9 cellular contexts compared by ENCODE assay signal in the genomic region with DNA sequence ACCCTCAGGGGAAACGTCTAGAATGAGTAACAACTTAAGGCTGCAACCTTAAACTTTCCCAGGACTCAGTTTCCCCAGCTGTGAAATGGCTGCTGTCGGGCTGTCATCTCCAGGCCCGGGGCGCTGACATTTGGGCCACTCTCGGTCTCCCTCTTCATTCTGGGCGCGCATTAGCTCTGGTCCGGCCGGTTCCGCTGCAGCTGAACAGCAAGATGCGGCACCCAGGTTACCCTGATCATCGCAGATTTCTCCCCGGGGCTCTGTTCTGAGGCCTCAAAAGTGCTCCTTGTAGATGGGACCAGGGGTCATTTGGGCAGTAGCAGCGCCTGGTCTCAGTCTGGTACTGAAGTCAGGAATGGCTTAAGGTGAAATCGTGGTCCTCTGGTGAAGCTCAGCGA. TPM values are rescaled to one million over a fixed set of nuclear protein-coding genes. Genes with fewer than 3 reads are reported as not detected.
DNase-seq lines count a peak whose midpoint lies in the region; ATAC-seq and TF ChIP-seq lines count a peak whose summit lies in the region.
"Had no signal": no experiment of that assay in that cellular context is flagged by ENCODE, and none has a peak within 500 bp of the region (broad histone marks: within the 10 kb centered on the region; RNA-seq: fewer than 3 reads in every experiment).

No MANE protein-coding gene starts in this region.

- peak overlapping the region; percentile 75 for H3K27ac Mint-ChIP-seq in CD8-positive, alpha-beta T cell

- H3K36me3 Mint-ChIP-seq in CD8-positive, alpha-beta T cell: peaks cover 5% of the 10 kb centered on the region

- CTCF ChIA-PET in CD8-positive, alpha-beta T cell (lab: Charles Lee): interaction anchor here (0.7 to 1.3 kb wide), 3 partner anchors 102 to 1103 kb away, joined by 3 to 4 read pairs (median 4); partner anchors contain the start of gene CFAP251

- intact Hi-C loops in CD8-positive, alpha-beta T cell (cut with DNase I, micrococcal nuclease): loop anchor here in 1 of 2 experiments (2.0 kb wide), 1 partner anchor 102 kb away; the partner anchor contains the start of gene CFAP251
- intact Hi-C loops in sciatic nerve (cut with DNase I) (no loop called here), prostate gland (cut with DNase I) (loop anchor here (5.0 kb wide), 1 partner anchor 58 kb away; no protein-coding TSS in a partner anchor)

- peaks cover 3% of the 10 kb centered on the region for H3K9me3 Mint-ChIP-seq in CD8-positive, alpha-beta T cell

- no peak for TF ChIP-seq CTCF in CD8-positive, alpha-beta T cell (IDR thresholded peaks at IDR 0.05)
- no peak for TF ChIP-seq CTCF in Loucy (conservative IDR thresholded peaks at IDR 0.05; ENCODE audit: low read length)
- TF ChIP-seq CTCF in neural cell (IDR thresholded peaks at IDR 0.05; ENCODE audit: poor library complexity, severe bottlenecking): no peak
- no peak for TF ChIP-seq CTCF in prostate gland (IDR thresholded peaks at IDR 0.05)

- no peak for TF ChIP-seq EP300 in neural cell (conservative IDR thresholded peaks at IDR 0.05; ENCODE audit: poor library complexity, severe bottlenecking)

- POLR2A ChIA-PET in CD8-positive, alpha-beta T cell (lab: Charles Lee): interaction anchor here (1.0 to 1.6 kb wide), 3 partner anchors 8 to 15 kb away, joined by 3 to 7 read pairs (median 3); no protein-coding TSS in a partner anchor

- no peaks in the 10 kb centered on the region for H3K9me3 ChIP-seq in CD8-positive, alpha-beta T cell (ENCODE audit: low read length)
- H3K9me3 ChIP-seq in Loucy (ENCODE audit: insufficient read depth, low read depth, low read length) (no peaks in the 10 kb centered on the region), duodenal mucosa (ENCODE audit: control insufficient read depth in 1 of 2, low read length in 2 of 2) (peaks cover 0 to 3% of the 10 kb centered on the region in 2 donors), neural cell (ENCODE audit: low read length) (no peaks in the 10 kb centered on the region), prostate gland (no peaks in the 10 kb centered on the region)

- H3K4me1 Mint-ChIP-seq in CD8-positive, alpha-beta T cell (ENCODE audit: low read depth): peaks cover 9% of the 10 kb centered on the region

- H3K4me1 ChIP-seq in CD8-positive, alpha-beta T cell (ENCODE audit: insufficient read depth, low read length): peaks cover 18% of the 10 kb centered on the region
- H3K4me1 ChIP-seq in Loucy (ENCODE audit: insufficient read depth, low read length, poor library complexity, severe bottlenecking): peaks cover 4% of the 10 kb centered on the region
- peaks cover 6 to 17% of the 10 kb centered on the region in 2 donors for H3K4me1 ChIP-seq in duodenal mucosa (ENCODE audit: control insufficient read depth in 1 of 2, insufficient read depth in 2 of 2, low read length in 2 of 2)
- peaks cover 8% of the 10 kb centered on the region for H3K4me1 ChIP-seq in prostate gland (replicated peaks)

- H3K9ac ChIP-seq in Loucy (ENCODE audit: low read depth, low read length, poor library complexity, severe bottlenecking) (peak overlapping the region; percentile 76), duodenal mucosa (ENCODE audit: low read depth in 1 of 2, low read length in 2 of 2) (peak overlapping the region in 1 of 2 donors; percentile 21), neural cell (ENCODE audit: low read length) (peak overlapping the region; percentile 69)

- TF ChIP-seq POLR2A in prostate gland (IDR thresholded peaks at IDR 0.05): no peak

- H3K79me2 ChIP-seq in Loucy (ENCODE audit: insufficient read depth, low read length) (peaks cover 43% of the 10 kb centered on the region), neural cell (replicated peaks; ENCODE audit: insufficient read depth, low read length) (peaks cover 32% of the 10 kb centered on the region)

- H3K9me2 ChIP-seq in Loucy (replicated peaks; ENCODE audit: low read depth, low read length) (no peaks in the 10 kb centered on the region), neural cell (ENCODE audit: insufficient read depth, low read length) (no peaks in the 10 kb centered on the region)

- WGBS in prostate gland: 46% methylated on average over 15 of the region's 16 CpGs

- peak overlapping the region; percentile 39 for H3K4me3 ChIP-seq in CD8-positive, alpha-beta T cell (ENCODE audit: low read depth, low read length)
- H3K4me3 ChIP-seq in Loucy (ENCODE audit: low read length, poor library complexity, severe bottlenecking): peak overlapping the region; percentile 75
- H3K4me3 ChIP-seq in duodenal mucosa (ENCODE audit: low read depth in 1 of 2, low read length in 2 of 2): peak overlapping the region; percentile 46 to 64
- peak overlapping the region; percentile 79 for H3K4me3 ChIP-seq in neural cell (ENCODE audit: low read length)
- peak overlapping the region in 1 of 2 donors; percentile 58 for H3K4me3 ChIP-seq in prostate gland

- H3K4me3 Mint-ChIP-seq in CD8-positive, alpha-beta T cell: peak overlapping the region; percentile 91

- no peaks in the 10 kb centered on the region for H3K36me3 ChIP-seq in CD8-positive, alpha-beta T cell (ENCODE audit: insufficient read depth, low read length)
- H3K36me3 ChIP-seq in Loucy (ENCODE audit: insufficient read depth, low read length): no peaks in the 10 kb centered on the region
- H3K36me3 ChIP-seq in duodenal mucosa (ENCODE audit: control insufficient read depth in 1 of 2, insufficient read depth in 2 of 2, low read length in 2 of 2): no peaks in the 10 kb centered on the region
- no peaks in the 10 kb centered on the region for H3K36me3 ChIP-seq in neural cell (ENCODE audit: insufficient read depth, low read length)
- H3K36me3 ChIP-seq in prostate gland: no peaks in the 10 kb centered on the region

- no peaks in the 10 kb centered on the region for H3K27me3 ChIP-seq in CD8-positive, alpha-beta T cell (ENCODE audit: insufficient read depth, low read length)
- no peaks in the 10 kb centered on the region for H3K27me3 ChIP-seq in Loucy (ENCODE audit: insufficient read depth, low read length, poor library complexity, severe bottlenecking)
- no peaks in the 10 kb centered on the region for H3K27me3 ChIP-seq in duodenal mucosa (ENCODE audit: control insufficient read depth in 1 of 2, insufficient read depth in 2 of 2, low read length in 2 of 2)
- no peaks in the 10 kb centered on the region for H3K27me3 ChIP-seq in neural cell (ENCODE audit: insufficient read depth, low read depth, low read length)
- H3K27me3 ChIP-seq in prostate gland (replicated peaks; ENCODE audit: insufficient read depth): no peaks in the 10 kb centered on the region

- no peak for ATAC-seq in CD8-positive, alpha-beta T cell
- ATAC-seq in GM18858 (IDR thresholded peaks at IDR 0.05; ENCODE audit: unreplicated experiment): no peak
- ATAC-seq in sciatic nerve: no peak

- no peak overlapping the region for H3K27ac ChIP-seq in CD8-positive, alpha-beta T cell (ENCODE audit: low read depth, low read length)
- no peak overlapping the region for H3K27ac ChIP-seq in duodenal mucosa (ENCODE audit: low read depth, low read length)
- H3K27ac ChIP-seq in neural cell (ENCODE audit: low read length): no peak overlapping the region
- H3K27ac ChIP-seq in prostate gland: peak overlapping the region in 1 of 2 donors; percentile 66

- H3F3A ChIP-seq in Loucy (ENCODE audit: low read depth): no peaks in the 10 kb centered on the region; the same call in 1 of the 2 replicates
- H3F3A ChIP-seq in neural cell (ENCODE audit: insufficient read depth, low read length, poor library complexity, severe bottlenecking): no peaks in the 10 kb centered on the region

- DNase-seq in CD8-positive, alpha-beta T cell: no peak
- no peak for DNase-seq in sciatic nerve (ENCODE audit: low spot score)
- no peak for DNase-seq in prostate gland (ENCODE audit: low spot score)
- DNase-seq in A172 (ENCODE audit: low spot score): no peak
- DNase-seq: SIG-M5 had no signal

- TF ChIP-seq RAD21 in neural cell (conservative IDR thresholded peaks at IDR 0.05): no peak

- H3K27me3 Mint-ChIP-seq in CD8-positive, alpha-beta T cell (ENCODE audit: low read depth): peaks cover 4% of the 10 kb centered on the region

- H4K20me1 ChIP-seq in Loucy (ENCODE audit: insufficient read depth, low read length, poor library complexity, severe bottlenecking) (peaks cover 18% of the 10 kb centered on the region), neural cell (ENCODE audit: insufficient read depth) (peaks cover 5% of the 10 kb centered on the region)

- H2AFZ ChIP-seq in Loucy (ENCODE audit: low read length) (peak overlapping the region; percentile 42), neural cell (ENCODE audit: low read depth, low read length) (peak overlapping the region; percentile 54)

- H3K4me2 ChIP-seq in Loucy (ENCODE audit: low read depth, low read length, poor library complexity, severe bottlenecking) (peak overlapping the region; percentile 69), neural cell (ENCODE audit: low read length) (peak overlapping the region; percentile 48)

TF ChIP-seq in neural cell, 6 proteins besides CTCF, POLR2A, EP300 and RAD21 (continues in another document):
- TF ChIP-seq SMC3 (conservative IDR thresholded peaks at IDR 0.05; ENCODE audit: poor library complexity) (no peak), MXI1 (conservative IDR thresholded peaks at IDR 0.05; ENCODE audit: poor library complexity, severe bottlenecking) (no peak), EZH2 (IDR thresholded peaks at IDR 0.05; ENCODE audit: borderline replicate concordance, insufficient read depth, low read length, poor library complexity, severe bottlenecking) (no peak)

RNA-seq across cellular contexts. Expression of gene BCL7A, which starts 0.9 kb away (rescaled TPM):
- total RNA-seq in CD8-positive, alpha-beta T cell: 1 to 10 TPM; 6.8 to 7.8 TPM
- polyA plus RNA-seq in neural cell: 51.3 and 65.6 TPM in 2 replicates
- 85.5 and 88.6 TPM in 2 replicates for polyA minus RNA-seq in neural cell
- total RNA-seq in sciatic nerve (5.8 TPM), prostate gland (10 to 100 TPM; 10.3 to 15.4 TPM)
- 6.9 and 7.6 TPM in 2 replicates for total RNA-seq in A172 (2014; rRNA removed; shearing (Covaris generic))

RNA-seq across cellular contexts. Expression of gene MLXIP, which starts 57.8 kb away (rescaled TPM):
- total RNA-seq in CD8-positive, alpha-beta T cell: 100 to 1,000 TPM; 117 to 132 TPM
- polyA plus RNA-seq in neural cell: 9.2 and 10.1 TPM in 2 replicates
- polyA minus RNA-seq in neural cell: 13.6 and 14.8 TPM in 2 replicates
- 44.2 TPM for total RNA-seq in sciatic nerve
- 10 to 100 TPM; 13.1 to 57.7 TPM for total RNA-seq in prostate gland
- total RNA-seq in A172 (2014; rRNA removed; shearing (Covaris generic)): 5.4 and 10.1 TPM in 2 replicates
